ENCODE assay signal across 15 cellular contexts in the genomic region with DNA sequence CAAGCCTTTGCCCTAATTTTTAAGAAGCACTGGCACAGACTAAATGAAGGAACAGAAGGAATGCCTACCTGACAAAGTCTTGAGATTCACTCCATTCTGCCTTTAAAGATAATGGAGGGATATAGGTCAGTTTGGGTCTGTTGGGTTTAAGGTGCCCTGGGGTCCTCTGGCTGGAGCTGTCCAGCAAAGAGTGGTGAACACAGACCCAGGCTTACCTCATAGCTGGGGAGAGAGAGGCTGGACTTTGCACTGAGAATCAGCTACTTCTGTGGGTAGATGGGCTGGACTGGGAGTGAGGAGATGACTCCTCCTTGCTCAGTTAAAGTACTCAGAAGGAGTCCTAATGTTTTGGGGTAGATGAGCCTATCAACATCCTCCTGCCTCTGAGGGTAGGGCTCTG.
"Had no signal": no experiment of that assay in that cellular context is flagged by ENCODE, and none has a peak within 500 bp of the region (broad histone marks: within the 10 kb centered on the region; RNA-seq: fewer than 3 reads in every experiment).

No MANE protein-coding gene starts in this region.

- H3K36me3 Mint-ChIP-seq: activated CD4-positive, alpha-beta memory T cell treated with anti-CD3 and anti-CD28 coated beads for 36 hours; type B pancreatic cell had no signal

- H3K4me3 Mint-ChIP-seq: activated CD4-positive, alpha-beta memory T cell treated with anti-CD3 and anti-CD28 coated beads for 36 hours; activated CD4-positive, alpha-beta T cell treated with anti-CD3 and anti-CD28 coated beads for 36 hours; activated T-cell treated with anti-CD3 and anti-CD28 coated beads, Interleukin-2, amount 50 U/mL, for 24 hours; naive thymus-derived CD4-positive, alpha-beta T cell; stimulated activated naive CD8-positive, alpha-beta T cell treated with anti-CD3 and anti-CD28 coated beads, Interleukin-15, amount 100 ng/mL, for 72 hours; type B pancreatic cell had no signal

- DNase-seq: activated CD4-positive, alpha-beta memory T cell treated with anti-CD3 and anti-CD28 coated beads for 36 hours; activated CD4-positive, alpha-beta T cell treated with anti-CD3 and anti-CD28 coated beads for 36 hours; activated effector memory CD4-positive, alpha-beta T cell treated with Interleukin-2 at 50 U/mL for 16 hours; activated naive CD4-positive, alpha-beta T cell treated with anti-CD3 and anti-CD28 coated beads, Interleukin-2, amount 50 U/mL, for 16 hours; activated T-cell treated with anti-CD3 and anti-CD28 coated beads, Interleukin-2, amount 50 U/mL, for 24 hours; foreskin fibroblast; left colon; naive thymus-derived CD4-positive, alpha-beta T cell; stimulated activated CD4-positive, alpha-beta T cell treated with anti-CD3 and anti-CD28 coated beads, Interleukin-4, amount 100 ng/mL, for 1 hour; stimulated activated naive CD8-positive, alpha-beta T cell treated with anti-CD3 and anti-CD28 coated beads, Interleukin-15, amount 100 ng/mL, for 72 hours; T-helper 2 cell had no signal

- H3K4me1 ChIP-seq: right atrium auricular region had no signal

- H3K27ac Mint-ChIP-seq: activated CD4-positive, alpha-beta memory T cell treated with anti-CD3 and anti-CD28 coated beads for 36 hours; activated CD4-positive, alpha-beta T cell treated with anti-CD3 and anti-CD28 coated beads for 36 hours; activated T-cell treated with anti-CD3 and anti-CD28 coated beads, Interleukin-2, amount 50 U/mL, for 24 hours; progenitor cell of endocrine pancreas; stimulated activated naive CD8-positive, alpha-beta T cell treated with anti-CD3 and anti-CD28 coated beads, Interleukin-15, amount 100 ng/mL, for 72 hours; type B pancreatic cell had no signal

- H3K4me3 ChIP-seq: cardiac muscle cell, right atrium auricular region had no signal

- H3K9me3 Mint-ChIP-seq: activated T-cell treated with anti-CD3 and anti-CD28 coated beads, Interleukin-2, amount 50 U/mL, for 24 hours; type B pancreatic cell had no signal

- H3K27me3 ChIP-seq: cardiac muscle cell, right atrium auricular region had no signal

- H3K27me3 Mint-ChIP-seq: activated CD4-positive, alpha-beta memory T cell treated with anti-CD3 and anti-CD28 coated beads for 36 hours; activated CD4-positive, alpha-beta T cell treated with anti-CD3 and anti-CD28 coated beads for 36 hours; activated T-cell treated with anti-CD3 and anti-CD28 coated beads, Interleukin-2, amount 50 U/mL, for 24 hours; progenitor cell of endocrine pancreas; stimulated activated naive CD8-positive, alpha-beta T cell treated with anti-CD3 and anti-CD28 coated beads, Interleukin-15, amount 100 ng/mL, for 72 hours had no signal

- H3K27ac ChIP-seq: cardiac muscle cell, right atrium auricular region had no signal

- ATAC-seq: activated CD4-positive, alpha-beta T cell treated with anti-CD3 and anti-CD28 coated beads for 36 hours; left colon; naive thymus-derived CD4-positive, alpha-beta T cell; stimulated activated naive CD8-positive, alpha-beta T cell treated with anti-CD3 and anti-CD28 coated beads, Interleukin-15, amount 100 ng/mL, for 72 hours had no signal

- H3K9me3 ChIP-seq: right atrium auricular region had no signal

- H3K36me3 ChIP-seq: cardiac muscle cell, right atrium auricular region had no signal
